In the genomic region with DNA sequence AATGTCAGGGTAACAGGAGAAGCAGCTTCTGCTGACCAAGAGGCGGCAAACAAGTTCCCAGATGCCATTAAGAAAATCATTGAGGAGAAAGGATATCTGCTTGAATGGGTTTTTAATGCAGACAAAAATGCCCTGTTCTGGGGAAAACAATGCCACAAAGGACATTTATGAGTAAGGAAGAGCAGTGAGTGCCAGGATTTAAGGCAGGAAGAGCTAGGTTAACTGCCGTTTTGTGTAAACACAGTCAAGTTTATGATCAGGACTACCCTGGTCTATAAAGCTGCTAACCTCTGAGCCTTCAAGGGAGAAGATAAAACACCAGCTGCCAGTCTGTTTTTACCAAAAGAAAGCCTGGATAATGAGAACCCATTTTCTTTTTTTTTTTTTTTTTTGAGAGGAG, we compare ENCODE assay signal across 25 cellular contexts. TPM values are rescaled to one million over a fixed set of nuclear protein-coding genes. Genes with fewer than 3 reads are reported as not detected.
DNase-seq lines count a peak whose midpoint lies in the region; ATAC-seq, FAIRE-seq and TF ChIP-seq lines count a peak whose summit lies in the region.
"Had no signal": no experiment of that assay in that cellular context is flagged by ENCODE, and none has a peak within 500 bp of the region (broad histone marks: within the 10 kb centered on the region; RNA-seq: fewer than 3 reads in every experiment).

No MANE protein-coding gene starts in this region.

- H2AFZ ChIP-seq in GM23338: no peak overlapping the region
- H2AFZ ChIP-seq: GM23248 had no signal

- H3K79me2 ChIP-seq in GM23338 (replicated peaks; ENCODE audit: insufficient read depth): peaks cover 100% of the 10 kb centered on the region

- H3K4me3 Mint-ChIP-seq in GM23338 (no peak overlapping the region), nephron progenitor cell (no peak overlapping the region)
- H3K4me3 Mint-ChIP-seq: B cell had no signal

- no peaks in the 10 kb centered on the region for H3K4me1 ChIP-seq in GM23338 (ENCODE audit: insufficient read depth)

- no peak for ATAC-seq in GM23338
- ATAC-seq: HepG2 had no signal

- no peaks in the 10 kb centered on the region for H3K9me2 ChIP-seq in GM23338 (ENCODE audit: insufficient read depth)

- H3K4me3 ChIP-seq in GM23338 (no peak overlapping the region), fibroblast of villous mesenchyme (ENCODE audit: low read depth, low read length) (no peak overlapping the region)
- H3K4me3 ChIP-seq: GM23248 had no signal

- no peaks in the 10 kb centered on the region for H3K27me3 ChIP-seq in GM23338 (ENCODE audit: insufficient read depth)

- no peak for FAIRE-seq in GM19239 (lab: Jason Lieb, UNC)
- FAIRE-seq: A204.1, D721Med, HepG2, RCC 7860 had no signal

- H3K4me1 Mint-ChIP-seq in GM23338 (no peaks in the 10 kb centered on the region; the same call in 2 of the 3 replicates), nephron progenitor cell (no peaks in the 10 kb centered on the region)

- no peaks in the 10 kb centered on the region for H3F3A ChIP-seq in GM23338 (replicated peaks; ENCODE audit: low read depth)

- peaks cover 15% of the 10 kb centered on the region for H4K20me1 ChIP-seq in GM23338 (replicated peaks; ENCODE audit: insufficient read depth)

- no peak overlapping the region for H3K4me2 ChIP-seq in GM23338

- TF ChIP-seq CTCF in GM23338 (conservative IDR thresholded peaks at IDR 0.05; ENCODE audit: low read depth in 2 of 2) (no peak), VCaP (conservative IDR thresholded peaks at IDR 0.05) (no peak), fibroblast of villous mesenchyme (IDR thresholded peaks at IDR 0.05; ENCODE audit: insufficient read depth, low read depth, low read length) (no peak), nephron progenitor cell (IDR thresholded peaks at IDR 0.05) (no peak)

- H3K27ac ChIP-seq in GM23338 (ENCODE audit: low read depth) (no peak overlapping the region; the same call in 1 of the 2 replicates), VCaP (peak overlapping the region; percentile 94)
- H3K27ac ChIP-seq: GM23248, HL-60 had no signal

- DNase-seq in GM23338 (ENCODE audit: low spot score) (no peak), fibroblast of villous mesenchyme (ENCODE audit: low read depth) (peak; percentile 74), nephron progenitor cell (no peak), RPMI8226 (no peak), GM19239 (ENCODE audit: insufficient read length, low spot score) (no peak)
- DNase-seq in stimulated activated CD4-positive, alpha-beta T cell treated with anti-CD3 and anti-CD28 coated beads, Interleukin-12 subunit alpha, Interleukin-12 subunit beta, amount 100 ng/mL, for 4 hours: no peak
- no peak for DNase-seq in activated CD4-positive, alpha-beta T cell treated with anti-CD3 and anti-CD28 coated beads, Interleukin-2, amount 50 U/mL, for 4 hours
- DNase-seq: DMS53, GDM1, GM23248, HCEC 1CT, KBM-7, NCI-H1092 treated with DMSO at 0.1 percent for 48 hours, NCI-H146, NCI-H2029 treated with DMSO at 0.1 percent for 48 hours, NCI-H2171, NCI-H524 treated with DMSO at 0.1 percent for 48 hours, Right ventricle myocardium superior had no signal

- H3K9me3 Mint-ChIP-seq in GM23338: no peaks in the 10 kb centered on the region
- peaks cover 47% of the 10 kb centered on the region for H3K9me3 Mint-ChIP-seq in nephron progenitor cell

- peaks cover 48% of the 10 kb centered on the region for H3K36me3 Mint-ChIP-seq in GM23338 (ENCODE audit: low read depth)
- H3K36me3 Mint-ChIP-seq in nephron progenitor cell (ENCODE audit: low read depth): peaks cover 96% of the 10 kb centered on the region

- no peaks in the 10 kb centered on the region for H3K36me3 ChIP-seq in GM23338 (ENCODE audit: insufficient read depth)

- H3K27me3 Mint-ChIP-seq in GM23338 (ENCODE audit: insufficient read depth, low read depth, poor library complexity) (no peaks in the 10 kb centered on the region), nephron progenitor cell (ENCODE audit: low read depth, poor library complexity) (no peaks in the 10 kb centered on the region)
- H3K27me3 Mint-ChIP-seq: B cell had no signal

- H3K27ac Mint-ChIP-seq in GM23338 (0 out of 2 replicates have a peak overlapping the region, but pooled peaks have one; percentile 6), nephron progenitor cell (peak overlapping the region; percentile 80)
- H3K27ac Mint-ChIP-seq: B cell had no signal

TF ChIP-seq in GM23338, 12 proteins besides CTCF, POLR2A, EP300 and RAD21 (continues in another document):
- no peak for TF ChIP-seq ZNF114 (CRISPR knock-in tag; IDR thresholded peaks at IDR 0.05)
- TF ChIP-seq NANOG (IDR thresholded peaks at IDR 0.05; ENCODE audit: borderline replicate concordance): no peak
- TF ChIP-seq, protein P1, sequence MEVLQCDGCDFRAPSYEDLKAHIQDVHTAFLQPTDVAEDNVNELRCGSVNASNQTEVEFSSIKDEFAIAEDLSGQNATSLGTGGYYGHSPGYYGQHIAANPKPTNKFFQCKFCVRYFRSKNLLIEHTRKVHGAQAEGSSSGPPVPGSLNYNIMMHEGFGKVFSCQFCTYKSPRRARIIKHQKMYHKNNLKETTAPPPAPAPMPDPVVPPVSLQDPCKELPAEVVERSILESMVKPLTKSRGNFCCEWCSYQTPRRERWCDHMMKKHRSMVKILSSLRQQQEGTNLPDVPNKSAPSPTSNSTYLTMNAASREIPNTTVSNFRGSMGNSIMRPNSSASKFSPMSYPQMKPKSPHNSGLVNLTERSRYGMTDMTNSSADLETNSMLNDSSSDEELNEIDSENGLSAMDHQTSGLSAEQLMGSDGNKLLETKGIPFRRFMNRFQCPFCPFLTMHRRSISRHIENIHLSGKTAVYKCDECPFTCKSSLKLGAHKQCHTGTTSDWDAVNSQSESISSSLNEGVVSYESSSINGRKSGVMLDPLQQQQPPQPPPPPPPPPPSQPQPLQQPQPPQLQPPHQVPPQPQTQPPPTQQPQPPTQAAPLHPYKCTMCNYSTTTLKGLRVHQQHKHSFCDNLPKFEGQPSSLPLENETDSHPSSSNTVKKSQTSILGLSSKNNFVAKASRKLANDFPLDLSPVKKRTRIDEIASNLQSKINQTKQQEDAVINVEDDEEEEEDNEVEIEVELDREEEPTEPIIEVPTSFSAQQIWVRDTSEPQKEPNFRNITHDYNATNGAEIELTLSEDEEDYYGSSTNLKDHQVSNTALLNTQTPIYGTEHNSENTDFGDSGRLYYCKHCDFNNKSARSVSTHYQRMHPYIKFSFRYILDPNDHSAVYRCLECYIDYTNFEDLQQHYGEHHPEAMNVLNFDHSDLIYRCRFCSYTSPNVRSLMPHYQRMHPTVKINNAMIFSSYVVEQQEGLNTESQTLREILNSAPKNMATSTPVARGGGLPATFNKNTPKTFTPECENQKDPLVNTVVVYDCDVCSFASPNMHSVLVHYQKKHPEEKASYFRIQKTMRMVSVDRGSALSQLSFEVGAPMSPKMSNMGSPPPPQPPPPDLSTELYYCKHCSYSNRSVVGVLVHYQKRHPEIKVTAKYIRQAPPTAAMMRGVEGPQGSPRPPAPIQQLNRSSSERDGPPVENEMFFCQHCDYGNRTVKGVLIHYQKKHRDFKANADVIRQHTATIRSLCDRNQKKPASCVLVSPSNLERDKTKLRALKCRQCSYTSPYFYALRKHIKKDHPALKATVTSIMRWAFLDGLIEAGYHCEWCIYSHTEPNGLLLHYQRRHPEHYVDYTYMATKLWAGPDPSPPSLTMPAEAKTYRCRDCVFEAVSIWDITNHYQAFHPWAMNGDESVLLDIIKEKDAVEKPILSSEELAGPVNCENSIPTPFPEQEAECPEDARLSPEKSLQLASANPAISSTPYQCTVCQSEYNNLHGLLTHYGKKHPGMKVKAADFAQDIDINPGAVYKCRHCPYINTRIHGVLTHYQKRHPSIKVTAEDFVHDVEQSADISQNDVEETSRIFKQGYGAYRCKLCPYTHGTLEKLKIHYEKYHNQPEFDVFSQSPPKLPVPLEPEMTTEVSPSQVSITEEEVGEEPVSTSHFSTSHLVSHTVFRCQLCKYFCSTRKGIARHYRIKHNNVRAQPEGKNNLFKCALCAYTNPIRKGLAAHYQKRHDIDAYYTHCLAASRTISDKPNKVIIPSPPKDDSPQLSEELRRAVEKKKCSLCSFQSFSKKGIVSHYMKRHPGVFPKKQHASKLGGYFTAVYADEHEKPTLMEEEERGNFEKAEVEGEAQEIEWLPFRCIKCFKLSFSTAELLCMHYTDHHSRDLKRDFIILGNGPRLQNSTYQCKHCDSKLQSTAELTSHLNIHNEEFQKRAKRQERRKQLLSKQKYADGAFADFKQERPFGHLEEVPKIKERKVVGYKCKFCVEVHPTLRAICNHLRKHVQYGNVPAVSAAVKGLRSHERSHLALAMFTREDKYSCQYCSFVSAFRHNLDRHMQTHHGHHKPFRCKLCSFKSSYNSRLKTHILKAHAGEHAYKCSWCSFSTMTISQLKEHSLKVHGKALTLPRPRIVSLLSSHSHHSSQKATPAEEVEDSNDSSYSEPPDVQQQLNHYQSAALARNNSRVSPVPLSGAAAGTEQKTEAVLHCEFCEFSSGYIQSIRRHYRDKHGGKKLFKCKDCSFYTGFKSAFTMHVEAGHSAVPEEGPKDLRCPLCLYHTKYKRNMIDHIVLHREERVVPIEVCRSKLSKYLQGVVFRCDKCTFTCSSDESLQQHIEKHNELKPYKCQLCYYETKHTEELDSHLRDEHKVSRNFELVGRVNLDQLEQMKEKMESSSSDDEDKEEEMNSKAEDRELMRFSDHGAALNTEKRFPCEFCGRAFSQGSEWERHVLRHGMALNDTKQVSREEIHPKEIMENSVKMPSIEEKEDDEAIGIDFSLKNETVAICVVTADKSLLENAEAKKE (CRISPR knock-in tag; IDR thresholded peaks at IDR 0.05): no peak
- TF ChIP-seq EZH2 (IDR thresholded peaks at IDR 0.05; ENCODE audit: low read depth, unreplicated experiment): no peak
- TF ChIP-seq, protein P2, sequence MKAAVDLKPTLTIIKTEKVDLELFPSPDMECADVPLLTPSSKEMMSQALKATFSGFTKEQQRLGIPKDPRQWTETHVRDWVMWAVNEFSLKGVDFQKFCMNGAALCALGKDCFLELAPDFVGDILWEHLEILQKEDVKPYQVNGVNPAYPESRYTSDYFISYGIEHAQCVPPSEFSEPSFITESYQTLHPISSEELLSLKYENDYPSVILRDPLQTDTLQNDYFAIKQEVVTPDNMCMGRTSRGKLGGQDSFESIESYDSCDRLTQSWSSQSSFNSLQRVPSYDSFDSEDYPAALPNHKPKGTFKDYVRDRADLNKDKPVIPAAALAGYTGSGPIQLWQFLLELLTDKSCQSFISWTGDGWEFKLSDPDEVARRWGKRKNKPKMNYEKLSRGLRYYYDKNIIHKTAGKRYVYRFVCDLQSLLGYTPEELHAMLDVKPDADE (IDR thresholded peaks at IDR 0.05): no peak

RNA-seq across cellular contexts. Expression of a gene that starts 8.5 kb away (rescaled TPM):
- total RNA-seq in GM23338 (2014; rRNA removed; shearing (Covaris generic)): 77.0 and 107 TPM in 2 replicates
- 39.6 and 41.5 TPM in 2 replicates for polyA plus RNA-seq in GM23338 (2016; fragmentation: Nextera tagmentation; extraction: Ambion mirVana)
- total RNA-seq in fibroblast of villous mesenchyme: 32.4 and 34.1 TPM in 2 replicates
